ENCODE assay signal across 1 cellular context in genomic region chr7:24757799-24758275, GRCh38.
TF ChIP-seq lines count a peak whose summit lies in the region.

No MANE protein-coding gene starts in this region.

TF ChIP-seq in HepG2, 621 proteins besides CTCF, POLR2A, EP300 and RAD21 (continued from another document and continues in another):
- TF ChIP-seq GATAD1 (CRISPR knock-in tag; IDR thresholded peaks at IDR 0.05) (0 out of 2 replicates have a peak, but pooled peaks have one; percentile 0), ZNF550 (CRISPR knock-in tag; IDR thresholded peaks at IDR 0.05; ENCODE audit: borderline replicate concordance) (no peak), MTF2 (CRISPR knock-in tag; IDR thresholded peaks at IDR 0.05; ENCODE audit: borderline replicate concordance) (no peak), HMGXB4 (CRISPR knock-in tag; IDR thresholded peaks at IDR 0.05; ENCODE audit: borderline replicate concordance in 1 of 2, low read depth in 1 of 2) (peak; percentile 7 to 11; a peak in 1 of 4 replicates), KLF16 (CRISPR knock-in tag; IDR thresholded peaks at IDR 0.05) (0 out of 4 replicates have a peak, but pooled peaks of 1 of the 2 experiments have one; percentile 35), KLF11 (CRISPR knock-in tag; IDR thresholded peaks at IDR 0.05) (no peak), CSRNP2 (CRISPR knock-in tag; conservative IDR thresholded peaks at IDR 0.05; ENCODE audit: low read depth) (no peak), ZNF446 (CRISPR knock-in tag; IDR thresholded peaks at IDR 0.05) (no peak), SALL1 (CRISPR knock-in tag; IDR thresholded peaks at IDR 0.05) (0 out of 2 replicates have a peak, but pooled peaks have one; percentile 24), ZNF350 (CRISPR knock-in tag; IDR thresholded peaks at IDR 0.05; ENCODE audit: borderline replicate concordance, low read depth) (no peak), ZNF615 (CRISPR knock-in tag; IDR thresholded peaks at IDR 0.05; ENCODE audit: borderline replicate concordance) (0 out of 2 replicates have a peak, but pooled peaks have one; percentile 33), ZNF503 (CRISPR knock-in tag; IDR thresholded peaks at IDR 0.05) (no peak), SRSF9 (IDR thresholded peaks at IDR 0.05; ENCODE audit: borderline replicate concordance, insufficient read depth, low read depth, low read length, poor library complexity, severe bottlenecking) (no peak)
- TF ChIP-seq, protein P1, sequence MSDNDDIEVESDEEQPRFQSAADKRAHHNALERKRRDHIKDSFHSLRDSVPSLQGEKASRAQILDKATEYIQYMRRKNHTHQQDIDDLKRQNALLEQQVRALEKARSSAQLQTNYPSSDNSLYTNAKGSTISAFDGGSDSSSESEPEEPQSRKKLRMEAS (IDR thresholded peaks at IDR 0.05), result peak; percentile 49; the same call in 1 of the 2 replicates
- TF ChIP-seq, protein P2, sequence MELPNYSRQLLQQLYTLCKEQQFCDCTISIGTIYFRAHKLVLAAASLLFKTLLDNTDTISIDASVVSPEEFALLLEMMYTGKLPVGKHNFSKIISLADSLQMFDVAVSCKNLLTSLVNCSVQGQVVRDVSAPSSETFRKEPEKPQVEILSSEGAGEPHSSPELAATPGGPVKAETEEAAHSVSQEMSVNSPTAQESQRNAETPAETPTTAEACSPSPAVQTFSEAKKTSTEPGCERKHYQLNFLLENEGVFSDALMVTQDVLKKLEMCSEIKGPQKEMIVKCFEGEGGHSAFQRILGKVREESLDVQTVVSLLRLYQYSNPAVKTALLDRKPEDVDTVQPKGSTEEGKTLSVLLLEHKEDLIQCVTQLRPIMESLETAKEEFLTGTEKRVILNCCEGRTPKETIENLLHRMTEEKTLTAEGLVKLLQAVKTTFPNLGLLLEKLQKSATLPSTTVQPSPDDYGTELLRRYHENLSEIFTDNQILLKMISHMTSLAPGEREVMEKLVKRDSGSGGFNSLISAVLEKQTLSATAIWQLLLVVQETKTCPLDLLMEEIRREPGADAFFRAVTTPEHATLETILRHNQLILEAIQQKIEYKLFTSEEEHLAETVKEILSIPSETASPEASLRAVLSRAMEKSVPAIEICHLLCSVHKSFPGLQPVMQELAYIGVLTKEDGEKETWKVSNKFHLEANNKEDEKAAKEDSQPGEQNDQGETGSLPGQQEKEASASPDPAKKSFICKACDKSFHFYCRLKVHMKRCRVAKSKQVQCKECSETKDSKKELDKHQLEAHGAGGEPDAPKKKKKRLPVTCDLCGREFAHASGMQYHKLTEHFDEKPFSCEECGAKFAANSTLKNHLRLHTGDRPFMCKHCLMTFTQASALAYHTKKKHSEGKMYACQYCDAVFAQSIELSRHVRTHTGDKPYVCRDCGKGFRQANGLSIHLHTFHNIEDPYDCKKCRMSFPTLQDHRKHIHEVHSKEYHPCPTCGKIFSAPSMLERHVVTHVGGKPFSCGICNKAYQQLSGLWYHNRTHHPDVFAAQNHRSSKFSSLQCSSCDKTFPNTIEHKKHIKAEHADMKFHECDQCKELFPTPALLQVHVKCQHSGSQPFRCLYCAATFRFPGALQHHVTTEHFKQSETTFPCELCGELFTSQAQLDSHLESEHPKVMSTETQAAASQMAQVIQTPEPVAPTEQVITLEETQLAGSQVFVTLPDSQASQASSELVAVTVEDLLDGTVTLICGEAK (IDR thresholded peaks at IDR 0.05), result no peak
- TF ChIP-seq, protein P2 (CRISPR knock-in tag; IDR thresholded peaks at IDR 0.05), result 0 out of 2 replicates have a peak, but pooled peaks have one; percentile 24
- TF ChIP-seq, protein P3, sequence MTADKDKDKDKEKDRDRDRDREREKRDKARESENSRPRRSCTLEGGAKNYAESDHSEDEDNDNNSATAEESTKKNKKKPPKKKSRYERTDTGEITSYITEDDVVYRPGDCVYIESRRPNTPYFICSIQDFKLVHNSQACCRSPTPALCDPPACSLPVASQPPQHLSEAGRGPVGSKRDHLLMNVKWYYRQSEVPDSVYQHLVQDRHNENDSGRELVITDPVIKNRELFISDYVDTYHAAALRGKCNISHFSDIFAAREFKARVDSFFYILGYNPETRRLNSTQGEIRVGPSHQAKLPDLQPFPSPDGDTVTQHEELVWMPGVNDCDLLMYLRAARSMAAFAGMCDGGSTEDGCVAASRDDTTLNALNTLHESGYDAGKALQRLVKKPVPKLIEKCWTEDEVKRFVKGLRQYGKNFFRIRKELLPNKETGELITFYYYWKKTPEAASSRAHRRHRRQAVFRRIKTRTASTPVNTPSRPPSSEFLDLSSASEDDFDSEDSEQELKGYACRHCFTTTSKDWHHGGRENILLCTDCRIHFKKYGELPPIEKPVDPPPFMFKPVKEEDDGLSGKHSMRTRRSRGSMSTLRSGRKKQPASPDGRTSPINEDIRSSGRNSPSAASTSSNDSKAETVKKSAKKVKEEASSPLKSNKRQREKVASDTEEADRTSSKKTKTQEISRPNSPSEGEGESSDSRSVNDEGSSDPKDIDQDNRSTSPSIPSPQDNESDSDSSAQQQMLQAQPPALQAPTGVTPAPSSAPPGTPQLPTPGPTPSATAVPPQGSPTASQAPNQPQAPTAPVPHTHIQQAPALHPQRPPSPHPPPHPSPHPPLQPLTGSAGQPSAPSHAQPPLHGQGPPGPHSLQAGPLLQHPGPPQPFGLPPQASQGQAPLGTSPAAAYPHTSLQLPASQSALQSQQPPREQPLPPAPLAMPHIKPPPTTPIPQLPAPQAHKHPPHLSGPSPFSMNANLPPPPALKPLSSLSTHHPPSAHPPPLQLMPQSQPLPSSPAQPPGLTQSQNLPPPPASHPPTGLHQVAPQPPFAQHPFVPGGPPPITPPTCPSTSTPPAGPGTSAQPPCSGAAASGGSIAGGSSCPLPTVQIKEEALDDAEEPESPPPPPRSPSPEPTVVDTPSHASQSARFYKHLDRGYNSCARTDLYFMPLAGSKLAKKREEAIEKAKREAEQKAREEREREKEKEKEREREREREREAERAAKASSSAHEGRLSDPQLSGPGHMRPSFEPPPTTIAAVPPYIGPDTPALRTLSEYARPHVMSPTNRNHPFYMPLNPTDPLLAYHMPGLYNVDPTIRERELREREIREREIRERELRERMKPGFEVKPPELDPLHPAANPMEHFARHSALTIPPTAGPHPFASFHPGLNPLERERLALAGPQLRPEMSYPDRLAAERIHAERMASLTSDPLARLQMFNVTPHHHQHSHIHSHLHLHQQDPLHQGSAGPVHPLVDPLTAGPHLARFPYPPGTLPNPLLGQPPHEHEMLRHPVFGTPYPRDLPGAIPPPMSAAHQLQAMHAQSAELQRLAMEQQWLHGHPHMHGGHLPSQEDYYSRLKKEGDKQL (CRISPR knock-in tag; IDR thresholded peaks at IDR 0.05; ENCODE audit: low read depth), result no peak
- TF ChIP-seq, protein P4, sequence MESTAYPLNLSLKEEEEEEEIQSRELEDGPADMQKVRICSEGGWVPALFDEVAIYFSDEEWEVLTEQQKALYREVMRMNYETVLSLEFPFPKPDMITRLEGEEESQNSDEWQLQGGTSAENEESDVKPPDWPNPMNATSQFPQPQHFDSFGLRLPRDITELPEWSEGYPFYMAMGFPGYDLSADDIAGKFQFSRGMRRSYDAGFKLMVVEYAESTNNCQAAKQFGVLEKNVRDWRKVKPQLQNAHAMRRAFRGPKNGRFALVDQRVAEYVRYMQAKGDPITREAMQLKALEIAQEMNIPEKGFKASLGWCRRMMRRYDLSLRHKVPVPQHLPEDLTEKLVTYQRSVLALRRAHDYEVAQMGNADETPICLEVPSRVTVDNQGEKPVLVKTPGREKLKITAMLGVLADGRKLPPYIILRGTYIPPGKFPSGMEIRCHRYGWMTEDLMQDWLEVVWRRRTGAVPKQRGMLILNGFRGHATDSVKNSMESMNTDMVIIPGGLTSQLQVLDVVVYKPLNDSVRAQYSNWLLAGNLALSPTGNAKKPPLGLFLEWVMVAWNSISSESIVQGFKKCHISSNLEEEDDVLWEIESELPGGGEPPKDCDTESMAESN (CRISPR knock-in tag; conservative IDR thresholded peaks at IDR 0.05), result no peak
- TF ChIP-seq, protein P5, sequence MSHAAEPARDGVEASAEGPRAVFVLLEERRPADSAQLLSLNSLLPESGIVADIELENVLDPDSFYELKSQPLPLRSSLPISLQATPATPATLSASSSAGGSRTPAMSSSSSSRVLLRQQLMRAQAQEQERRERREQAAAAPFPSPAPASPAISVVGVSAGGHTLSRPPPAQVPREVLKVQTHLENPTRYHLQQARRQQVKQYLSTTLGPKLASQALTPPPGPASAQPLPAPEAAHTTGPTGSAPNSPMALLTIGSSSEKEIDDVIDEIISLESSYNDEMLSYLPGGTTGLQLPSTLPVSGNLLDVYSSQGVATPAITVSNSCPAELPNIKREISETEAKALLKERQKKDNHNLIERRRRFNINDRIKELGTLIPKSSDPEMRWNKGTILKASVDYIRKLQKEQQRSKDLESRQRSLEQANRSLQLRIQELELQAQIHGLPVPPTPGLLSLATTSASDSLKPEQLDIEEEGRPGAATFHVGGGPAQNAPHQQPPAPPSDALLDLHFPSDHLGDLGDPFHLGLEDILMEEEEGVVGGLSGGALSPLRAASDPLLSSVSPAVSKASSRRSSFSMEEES (CRISPR knock-in tag; IDR thresholded peaks at IDR 0.05), result no peak
